ENCODE assay signal across 26 cellular contexts in the genomic region with DNA sequence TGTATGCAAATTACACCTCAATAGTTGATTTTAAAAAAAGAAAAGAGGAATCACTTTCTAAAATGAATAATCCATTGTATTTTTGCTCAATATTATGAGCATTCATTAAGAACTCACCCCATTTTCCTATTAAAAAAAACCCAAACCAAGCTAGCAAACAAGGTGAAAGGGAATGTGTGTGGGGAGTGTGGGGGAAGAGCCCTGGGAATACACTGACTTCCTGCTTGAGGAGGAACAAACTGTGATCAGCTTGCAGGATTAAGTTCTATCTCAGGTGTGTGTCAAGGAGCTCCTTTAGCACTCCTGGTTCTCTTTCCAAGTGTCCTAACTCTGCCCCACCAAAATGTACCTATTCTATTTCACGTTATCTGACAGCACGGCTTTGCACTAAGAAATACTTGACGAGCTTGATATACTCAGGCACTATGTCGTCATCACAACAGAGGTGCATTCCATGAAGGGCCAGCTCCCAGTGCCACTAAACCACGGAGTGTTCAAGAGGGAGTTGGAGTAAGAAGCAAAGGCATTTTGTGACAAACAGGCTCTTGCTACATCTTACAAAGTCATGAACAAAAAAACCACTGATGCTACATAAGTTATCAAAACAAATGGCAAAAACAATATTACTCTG.
DNase-seq lines count a peak whose midpoint lies in the region; ATAC-seq and TF ChIP-seq lines count a peak whose summit lies in the region.
"Had no signal": no experiment of that assay in that cellular context is flagged by ENCODE, and none has a peak within 500 bp of the region (broad histone marks: within the 10 kb centered on the region; RNA-seq: fewer than 3 reads in every experiment).

No MANE protein-coding gene starts in this region.

- H3K36me3 ChIP-seq in GM23338 (ENCODE audit: insufficient read depth): peaks cover 19% of the 10 kb centered on the region
- no peaks in the 10 kb centered on the region for H3K36me3 ChIP-seq in adipocyte (ENCODE audit: control insufficient read depth, insufficient read depth, low read length, severe bottlenecking)
- peaks cover 16 to 31% of the 10 kb centered on the region in 2 experiments for H3K36me3 ChIP-seq in trophoblast cell (ENCODE audit: control insufficient read depth in 1 of 2, insufficient read depth in 2 of 2, low read length in 2 of 2)
- H3K36me3 ChIP-seq in OCI-LY7 (ENCODE audit: insufficient read depth, low read length): no peaks in the 10 kb centered on the region
- H3K36me3 ChIP-seq: transverse colon had no signal

- H3K79me1 ChIP-seq in trophoblast cell (ENCODE audit: low read length): no peaks in the 10 kb centered on the region

- no TSS peak for BruUV-seq in OCI-LY7 (replicated peaks; lab: Mats Ljungman, UMichigan)

- H3K4me3 ChIP-seq in GM23338 (no peak overlapping the region), adipocyte (ENCODE audit: low read length) (no peak overlapping the region), right cardiac atrium (ENCODE audit: low read length) (no peak overlapping the region), trophoblast cell (ENCODE audit: low read depth, low read length) (no peak overlapping the region), OCI-LY7 (ENCODE audit: low read depth, low read length, poor library complexity, severe bottlenecking) (no peak overlapping the region)
- H3K4me3 ChIP-seq: psoas muscle, SK-N-MC, transverse colon had no signal

- no peak overlapping the region for H2AK5ac ChIP-seq in trophoblast cell (ENCODE audit: low read length)

- no peaks in the 10 kb centered on the region for H3K27me3 Mint-ChIP-seq in GM23338 (ENCODE audit: insufficient read depth, low read depth, poor library complexity)
- H3K27me3 Mint-ChIP-seq: activated naive CD8-positive, alpha-beta T cell had no signal

- no peak overlapping the region for H2BK12ac ChIP-seq in trophoblast cell (ENCODE audit: low read length)

- H3K4me1 Mint-ChIP-seq in GM23338: no peaks in the 10 kb centered on the region
- H3K4me1 Mint-ChIP-seq: naive thymus-derived CD4-positive, alpha-beta T cell had no signal

- TF ChIP-seq CTCF in GM23338 (conservative IDR thresholded peaks at IDR 0.05; ENCODE audit: low read depth in 2 of 2) (no peak), OCI-LY7 (conservative IDR thresholded peaks at IDR 0.05; ENCODE audit: low read length) (no peak)

- H3K4me2 ChIP-seq in GM23338 (no peak overlapping the region), trophoblast cell (ENCODE audit: low read length) (no peak overlapping the region), OCI-LY7 (ENCODE audit: low read length) (no peak overlapping the region)

- no peak overlapping the region for H4K12ac ChIP-seq in trophoblast cell (ENCODE audit: low read depth, low read length)

- H3K18ac ChIP-seq in trophoblast cell (ENCODE audit: low read length): no peak overlapping the region

- H3K9ac ChIP-seq in adipocyte (ENCODE audit: low read length) (no peak overlapping the region), trophoblast cell (ENCODE audit: low read length) (no peak overlapping the region)

- H3K4me3 Mint-ChIP-seq in GM23338: no peak overlapping the region
- H3K4me3 Mint-ChIP-seq: activated CD8-positive, alpha-beta T cell treated with anti-CD3 and anti-CD28 coated beads, Interleukin-2, amount 10 ng/mL, durations not matched to agents 7 days and 5 days; activated naive CD8-positive, alpha-beta T cell; naive thymus-derived CD4-positive, alpha-beta T cell; stimulated activated naive CD8-positive, alpha-beta T cell treated with anti-CD3 and anti-CD28 coated beads, Interleukin-15, Interleukin-2, amounts not matched to agents 100 ng/mL and 50 ng/mL, for 24 hours had no signal

- H4K91ac ChIP-seq in trophoblast cell (ENCODE audit: low read depth, low read length): no peak overlapping the region

- H3K36me3 Mint-ChIP-seq in GM23338 (ENCODE audit: low read depth): peaks cover 52% of the 10 kb centered on the region
- H3K36me3 Mint-ChIP-seq: activated naive CD8-positive, alpha-beta T cell had no signal

- CTCF ChIA-PET in OCI-LY7 (lab: Charles Lee; ENCODE audit: unreplicated experiment): no interaction called here

- no peak overlapping the region for H3K14ac ChIP-seq in trophoblast cell (ENCODE audit: low read length)

- no peak overlapping the region for H3K23ac ChIP-seq in trophoblast cell (ENCODE audit: low read length)

- no peak overlapping the region for H2BK120ac ChIP-seq in trophoblast cell (ENCODE audit: insufficient read depth, low read length, poor library complexity)

- H3K9me3 ChIP-seq in adipocyte (ENCODE audit: control insufficient read depth, low read length) (no peaks in the 10 kb centered on the region), right cardiac atrium (ENCODE audit: control insufficient read depth, low read length) (no peaks in the 10 kb centered on the region), trophoblast cell (ENCODE audit: insufficient read depth, low read depth, low read length) (no peaks in the 10 kb centered on the region), OCI-LY7 (ENCODE audit: low read length) (no peaks in the 10 kb centered on the region)
- H3K9me3 ChIP-seq: psoas muscle, transverse colon had no signal

- intact Hi-C loops in right cardiac atrium (cut with DNase I) (no loop called here), OCI-LY7 (cut with micrococcal nuclease; ENCODE audit: unreplicated experiment) (no loop called here)

- no peaks in the 10 kb centered on the region for H3K4me1 ChIP-seq in GM23338 (ENCODE audit: insufficient read depth)
- H3K4me1 ChIP-seq in adipocyte (ENCODE audit: control insufficient read depth, insufficient read depth, low read length): peaks cover 5% of the 10 kb centered on the region
- H3K4me1 ChIP-seq in right cardiac atrium (ENCODE audit: control insufficient read depth, insufficient read depth, low read length): peaks cover 3% of the 10 kb centered on the region
- H3K4me1 ChIP-seq in trophoblast cell (ENCODE audit: control insufficient read depth in 1 of 2, insufficient read depth in 2 of 2, low read length in 2 of 2): peaks cover 0 to 6% of the 10 kb centered on the region in 2 experiments
- H3K4me1 ChIP-seq in OCI-LY7 (ENCODE audit: insufficient read depth, low read length, poor library complexity, severe bottlenecking): no peaks in the 10 kb centered on the region
- H3K4me1 ChIP-seq: psoas muscle, transverse colon had no signal

- H3K27ac Mint-ChIP-seq in GM23338: peak overlapping the region; percentile 37; the same call in 1 of the 2 replicates
- H3K27ac Mint-ChIP-seq: activated CD8-positive, alpha-beta T cell treated with anti-CD3 and anti-CD28 coated beads, Interleukin-2, amount 10 ng/mL, durations not matched to agents 7 days and 5 days; activated naive CD8-positive, alpha-beta T cell; activated T-helper 2 cell treated with anti-CD3 and anti-CD28 coated beads, Interferon-gamma antibody, Interleukin-2, Interleukin-4, amounts not matched to agents 10 μg/mL and 5 μg/mL and 100 μg/mL, durations not matched to agents 14 hours and 24 hours and 36 hours; naive thymus-derived CD4-positive, alpha-beta T cell; stimulated activated naive CD8-positive, alpha-beta T cell treated with anti-CD3 and anti-CD28 coated beads, Interleukin-15, Interleukin-2, amounts not matched to agents 100 ng/mL and 50 ng/mL, for 24 hours had no signal

- no peak overlapping the region for H2BK5ac ChIP-seq in trophoblast cell (ENCODE audit: low read depth, low read length, poor library complexity)

- H3F3A ChIP-seq in GM23338 (replicated peaks; ENCODE audit: low read depth): no peaks in the 10 kb centered on the region

- no peaks in the 10 kb centered on the region for H3K9me3 Mint-ChIP-seq in GM23338
- H3K9me3 Mint-ChIP-seq: activated T-helper 2 cell treated with anti-CD3 and anti-CD28 coated beads, Interferon-gamma antibody, Interleukin-2, Interleukin-4, amounts not matched to agents 10 μg/mL and 5 μg/mL and 100 μg/mL, durations not matched to agents 14 hours and 24 hours and 36 hours; naive thymus-derived CD4-positive, alpha-beta T cell; stimulated activated naive CD8-positive, alpha-beta T cell treated with anti-CD3 and anti-CD28 coated beads, Interleukin-15, Interleukin-2, amounts not matched to agents 100 ng/mL and 50 ng/mL, for 24 hours had no signal

- no peaks in the 10 kb centered on the region for H3K27me3 ChIP-seq in GM23338 (ENCODE audit: insufficient read depth)
- H3K27me3 ChIP-seq in adipocyte (replicated peaks; ENCODE audit: control insufficient read depth, insufficient read depth, low read length): no peaks in the 10 kb centered on the region
- no peaks in the 10 kb centered on the region for H3K27me3 ChIP-seq in right cardiac atrium (ENCODE audit: control insufficient read depth, insufficient read depth)
- H3K27me3 ChIP-seq in trophoblast cell (ENCODE audit: insufficient read depth, low read length): no peaks in the 10 kb centered on the region
- H3K27me3 ChIP-seq: foreskin keratinocyte, transverse colon had no signal

- H3K9me2 ChIP-seq in GM23338 (ENCODE audit: insufficient read depth) (no peaks in the 10 kb centered on the region), OCI-LY7 (ENCODE audit: insufficient read depth, low read length) (no peaks in the 10 kb centered on the region)

- no peak overlapping the region for H2AFZ ChIP-seq in GM23338
- H2AFZ ChIP-seq in trophoblast cell (ENCODE audit: insufficient read depth, low read length, poor library complexity): no peak overlapping the region
- H2AFZ ChIP-seq in OCI-LY7 (ENCODE audit: low read length): no peak overlapping the region

- 66% methylated on average over 5 of the region's 5 CpGs for WGBS in right cardiac atrium
- no CpG with 5 or more reads among the region's 5 CpGs for WGBS in trophoblast cell (ENCODE audit: extremely low coverage, insufficient coverage, insufficient read length)

- no peak for DNase-seq in GM23338 (ENCODE audit: low spot score)
- peak; percentile 13 for DNase-seq in adipocyte (ENCODE audit: low read depth)
- no peak for DNase-seq in right cardiac atrium
- peak; percentile 69 to 84 for DNase-seq in trophoblast cell
- no peak for DNase-seq in left lobe of liver (ENCODE audit: low spot score)
- DNase-seq in OCI-LY7 (ENCODE audit: low spot score): no peak
- DNase-seq: ACHN; activated CD4-positive, CD25-positive, alpha-beta regulatory T cell treated with anti-CD3 and anti-CD28 coated beads, Interleukin-2, amount 50 U/mL, for 72 hours; activated CD8-positive, alpha-beta T cell treated with anti-CD3 and anti-CD28 coated beads, Interleukin-2, amount 10 ng/mL, durations not matched to agents 7 days and 5 days; effector CD4-positive, alpha-beta T cell; foreskin keratinocyte; HCEC 1CT; naive thymus-derived CD4-positive, alpha-beta T cell; NCI-H1436; NCI-H2107; NCI-H446 treated with DMSO at 0.1 percent for 48 hours; occipital lobe; psoas muscle; transverse colon had no signal

- no peak overlapping the region for H4K8ac ChIP-seq in trophoblast cell (ENCODE audit: low read depth, low read length)

- no peak overlapping the region for H3K4ac ChIP-seq in trophoblast cell (ENCODE audit: low read depth, low read length)

- H4K20me1 ChIP-seq in GM23338 (replicated peaks; ENCODE audit: insufficient read depth) (peaks cover 10% of the 10 kb centered on the region; the same call in 1 of the 2 replicates), OCI-LY7 (ENCODE audit: insufficient read depth, low read length) (no peaks in the 10 kb centered on the region)

- POLR2A ChIA-PET in OCI-LY7 (lab: Charles Lee): no interaction called here

- H3K79me2 ChIP-seq in GM23338 (replicated peaks; ENCODE audit: insufficient read depth) (peaks cover 15% of the 10 kb centered on the region), trophoblast cell (ENCODE audit: control insufficient read depth, insufficient read depth, low read length, poor library complexity) (no peaks in the 10 kb centered on the region), OCI-LY7 (ENCODE audit: insufficient read depth, low read depth, low read length) (no peaks in the 10 kb centered on the region)

- H3K27ac ChIP-seq in GM23338 (ENCODE audit: low read depth): no peak overlapping the region
- H3K27ac ChIP-seq in right cardiac atrium (ENCODE audit: low read length): peak overlapping the region; percentile 4
- no peak overlapping the region for H3K27ac ChIP-seq in trophoblast cell (ENCODE audit: low read depth, low read length)
- H3K27ac ChIP-seq in OCI-LY7 (ENCODE audit: low read depth, low read length, poor library complexity, severe bottlenecking): no peak overlapping the region
- H3K27ac ChIP-seq: foreskin keratinocyte, psoas muscle, RWPE1, SK-N-MC, transverse colon had no signal

- no peak for ATAC-seq in GM23338
- ATAC-seq in right cardiac atrium: no peak
- ATAC-seq in HG03520 (IDR thresholded peaks at IDR 0.05; ENCODE audit: unreplicated experiment): no peak
- ATAC-seq in left lobe of liver: no peak
- no peak for ATAC-seq in GM19023 (IDR thresholded peaks at IDR 0.05; ENCODE audit: unreplicated experiment)
- ATAC-seq: activated CD8-positive, alpha-beta T cell treated with anti-CD3 and anti-CD28 coated beads, Interleukin-2, amount 10 ng/mL, durations not matched to agents 7 days and 5 days; foreskin keratinocyte; naive thymus-derived CD4-positive, alpha-beta T cell; psoas muscle had no signal

Comparison
In these comparisons a context has a peak if more than half of its experiments do, and no peak if none do; other contexts are left out.
1. DNase-seq: peak in adipocyte (single experiment) and trophoblast cell (2 of 2); none in GM23338 (single experiment), right cardiac atrium (0 of 3), left lobe of liver (single experiment) and OCI-LY7 (single experiment).